ENCODE assay signal across 36 cellular contexts in genomic region chr16:9539346-9539745, GRCh38.
"Had no signal": no experiment of that assay in that cellular context is flagged by ENCODE, and none has a peak within 500 bp of the region (broad histone marks: within the 10 kb centered on the region; RNA-seq: fewer than 3 reads in every experiment).

No MANE protein-coding gene starts in this region.

- H3K4me3 Mint-ChIP-seq: activated CD4-positive, alpha-beta memory T cell treated with anti-CD3 and anti-CD28 coated beads, Interleukin-2, amount 10 ng/mL, durations not matched to agents 7 days and 5 days; activated CD4-positive, alpha-beta T cell treated with anti-CD3 and anti-CD28 coated beads for 36 hours; activated CD4-positive, alpha-beta T cell treated with anti-CD3 and anti-CD28 coated beads, Interleukin-2, amount 10 ng/mL, durations not matched to agents 7 days and 5 days; activated CD8-positive, alpha-beta memory T cell treated with anti-CD3 and anti-CD28 coated beads, Interleukin-2, amount 10 ng/mL, durations not matched to agents 7 days and 5 days; activated CD8-positive, alpha-beta T cell treated with anti-CD3 and anti-CD28 coated beads, Interleukin-2, amount 10 ng/mL, durations not matched to agents 7 days and 5 days; activated naive CD4-positive, alpha-beta T cell treated with anti-CD3 and anti-CD28 coated beads, Interleukin-2, amount 10 ng/mL, durations not matched to agents 7 days and 5 days; activated naive CD4-positive, alpha-beta T cell treated with anti-CD3 and anti-CD28 coated beads, Interleukin-2, amount 50 U/mL, for 24 hours; activated naive CD8-positive, alpha-beta T cell; activated naive CD8-positive, alpha-beta T cell treated with anti-CD3 and anti-CD28 coated beads, Interleukin-2, amount 10 ng/mL, durations not matched to agents 7 days and 5 days; activated naive CD8-positive, alpha-beta T cell treated with anti-CD3 and anti-CD28 coated beads, Interleukin-2, amount 50 U/mL, for 24 hours; activated T-cell treated with anti-CD3 and anti-CD28 coated beads, Interleukin-2, amount 50 U/mL, for 24 hours; brain; central memory CD8-positive, alpha-beta T cell; T-helper 1 cell treated with Interleukin-12 subunit alpha and Interleukin-12 subunit beta and Interleukin-4 antibody, amounts not matched to agents 30 μg/mL and 1 μg/mL, for 36 hours; T-helper 2 cell treated with Interferon-gamma antibody and Interleukin-4, amounts not matched to agents 5 μg/mL and 100 μg/mL, for 36 hours had no signal

- H3K27ac ChIP-seq: ascending aorta, cardiac muscle cell, VCaP had no signal

- ATAC-seq: activated CD4-positive, alpha-beta T cell treated with anti-CD3 and anti-CD28 coated beads for 36 hours; activated CD4-positive, CD25-positive, alpha-beta regulatory T cell treated with anti-CD3 and anti-CD28 coated beads, Interleukin-2, amount 50 U/mL, for 24 hours; activated CD8-positive, alpha-beta memory T cell treated with anti-CD3 and anti-CD28 coated beads, Interleukin-2, amount 10 ng/mL, durations not matched to agents 7 days and 5 days; activated CD8-positive, alpha-beta T cell treated with anti-CD3 and anti-CD28 coated beads, Interleukin-2, amount 10 ng/mL, durations not matched to agents 7 days and 5 days; activated naive CD8-positive, alpha-beta T cell treated with anti-CD3 and anti-CD28 coated beads, Interleukin-2, amount 50 U/mL, for 24 hours had no signal

- H3K27me3 ChIP-seq: ascending aorta, cardiac muscle cell had no signal

- H3K36me3 ChIP-seq: ascending aorta, cardiac muscle cell had no signal

- H3K27ac Mint-ChIP-seq: activated CD4-positive, alpha-beta memory T cell treated with anti-CD3 and anti-CD28 coated beads, Interleukin-2, amount 10 ng/mL, durations not matched to agents 7 days and 5 days; activated CD4-positive, alpha-beta T cell treated with anti-CD3 and anti-CD28 coated beads for 36 hours; activated CD4-positive, alpha-beta T cell treated with anti-CD3 and anti-CD28 coated beads, Interleukin-2, amount 10 ng/mL, durations not matched to agents 7 days and 5 days; activated CD8-positive, alpha-beta memory T cell treated with anti-CD3 and anti-CD28 coated beads, Interleukin-2, amount 10 ng/mL, durations not matched to agents 7 days and 5 days; activated CD8-positive, alpha-beta T cell treated with anti-CD3 and anti-CD28 coated beads, Interleukin-2, amount 10 ng/mL, durations not matched to agents 7 days and 5 days; activated naive CD4-positive, alpha-beta T cell treated with anti-CD3 and anti-CD28 coated beads, Interleukin-2, amount 10 ng/mL, durations not matched to agents 7 days and 5 days; activated naive CD4-positive, alpha-beta T cell treated with anti-CD3 and anti-CD28 coated beads, Interleukin-2, amount 50 U/mL, for 24 hours; activated naive CD8-positive, alpha-beta T cell; activated naive CD8-positive, alpha-beta T cell treated with anti-CD3 and anti-CD28 coated beads, Interleukin-2, amount 10 ng/mL, durations not matched to agents 7 days and 5 days; activated naive CD8-positive, alpha-beta T cell treated with anti-CD3 and anti-CD28 coated beads, Interleukin-2, amount 50 U/mL, for 24 hours; activated T-cell treated with anti-CD3 and anti-CD28 coated beads, Interleukin-2, amount 50 U/mL, for 24 hours; activated T-helper 2 cell treated with anti-CD3 and anti-CD28 coated beads, Interferon-gamma antibody, Interleukin-2, Interleukin-4, amounts not matched to agents 10 μg/mL and 5 μg/mL and 100 μg/mL, durations not matched to agents 14 hours and 24 hours and 36 hours; brain; T-helper 1 cell treated with Interleukin-12 subunit alpha and Interleukin-12 subunit beta and Interleukin-4 antibody, amounts not matched to agents 30 μg/mL and 1 μg/mL, for 36 hours; T-helper 2 cell treated with Interferon-gamma antibody and Interleukin-4, amounts not matched to agents 5 μg/mL and 100 μg/mL, for 36 hours had no signal

- H3K9me3 ChIP-seq: ascending aorta had no signal

- H3K4me1 ChIP-seq: ascending aorta had no signal

- DNase-seq: activated CD4-positive, alpha-beta memory T cell treated with anti-CD3 and anti-CD28 coated beads, Interleukin-2, amount 10 ng/mL, durations not matched to agents 7 days and 5 days; activated CD4-positive, alpha-beta T cell treated with anti-CD3 and anti-CD28 coated beads for 1 hour; activated CD4-positive, alpha-beta T cell treated with anti-CD3 and anti-CD28 coated beads for 36 hours; activated CD4-positive, alpha-beta T cell treated with anti-CD3 and anti-CD28 coated beads for 48 hours; activated CD4-positive, alpha-beta T cell treated with anti-CD3 and anti-CD28 coated beads, Interleukin-2, amount 10 ng/mL, durations not matched to agents 7 days and 5 days; activated CD4-positive, alpha-beta T cell treated with anti-CD3 and anti-CD28 coated beads, Interleukin-2, amount 50 U/mL, for 48 hours; activated CD4-positive, CD25-positive, alpha-beta regulatory T cell; activated CD8-positive, alpha-beta memory T cell treated with anti-CD3 and anti-CD28 coated beads for 24 hours; activated CD8-positive, alpha-beta memory T cell treated with anti-CD3 and anti-CD28 coated beads, Interleukin-2, amount 10 ng/mL, durations not matched to agents 7 days and 5 days; activated CD8-positive, alpha-beta memory T cell treated with anti-CD3 and anti-CD28 coated beads, Interleukin-2, amount 50 U/mL, for 48 hours; activated CD8-positive, alpha-beta T cell treated with anti-CD3 and anti-CD28 coated beads, Interleukin-2, amount 10 ng/mL, durations not matched to agents 7 days and 5 days; activated effector memory CD4-positive, alpha-beta T cell treated with Interleukin-2 at 50 U/mL for 16 hours; activated gamma-delta T cell; activated naive CD4-positive, alpha-beta T cell treated with anti-CD3 and anti-CD28 coated beads, Interleukin-2, amount 10 ng/mL, durations not matched to agents 7 days and 5 days; activated naive CD4-positive, alpha-beta T cell treated with Interleukin-2 at 50 U/mL for 16 hours; activated naive CD8-positive, alpha-beta T cell treated with anti-CD3 and anti-CD28 coated beads, Interleukin-2, amount 10 ng/mL, durations not matched to agents 7 days and 5 days; activated naive CD8-positive, alpha-beta T cell treated with anti-CD3 and anti-CD28 coated beads, Interleukin-2, amount 50 U/mL, for 24 hours; activated T-cell treated with anti-CD3 and anti-CD28 coated beads, Interleukin-2, amount 50 U/mL, for 24 hours; activated T-cell treated with anti-CD3 and anti-CD28 coated beads, Interleukin-2, amount 50 U/mL, for 48 hours; amygdala; caudate nucleus; cerebellar nuclear complex; T-helper 1 cell; T-helper 2 cell; T-helper 9 cell had no signal

- H3K4me3 ChIP-seq: ascending aorta, cardiac muscle cell had no signal

- H3K27me3 Mint-ChIP-seq: activated CD4-positive, alpha-beta memory T cell treated with anti-CD3 and anti-CD28 coated beads, Interleukin-2, amount 10 ng/mL, durations not matched to agents 7 days and 5 days; activated CD4-positive, alpha-beta T cell treated with anti-CD3 and anti-CD28 coated beads for 36 hours; activated CD4-positive, alpha-beta T cell treated with anti-CD3 and anti-CD28 coated beads, Interleukin-2, amount 10 ng/mL, durations not matched to agents 7 days and 5 days; activated CD8-positive, alpha-beta memory T cell treated with anti-CD3 and anti-CD28 coated beads, Interleukin-2, amount 10 ng/mL, durations not matched to agents 7 days and 5 days; activated naive CD4-positive, alpha-beta T cell treated with anti-CD3 and anti-CD28 coated beads, Interleukin-2, amount 10 ng/mL, durations not matched to agents 7 days and 5 days; activated naive CD4-positive, alpha-beta T cell treated with anti-CD3 and anti-CD28 coated beads, Interleukin-2, amount 50 U/mL, for 24 hours; activated naive CD8-positive, alpha-beta T cell; activated naive CD8-positive, alpha-beta T cell treated with anti-CD3 and anti-CD28 coated beads, Interleukin-2, amount 10 ng/mL, durations not matched to agents 7 days and 5 days; activated naive CD8-positive, alpha-beta T cell treated with anti-CD3 and anti-CD28 coated beads, Interleukin-2, amount 50 U/mL, for 24 hours; activated T-cell treated with anti-CD3 and anti-CD28 coated beads, Interleukin-2, amount 50 U/mL, for 24 hours; central memory CD8-positive, alpha-beta T cell had no signal

- H3K4me1 Mint-ChIP-seq: activated CD4-positive, alpha-beta memory T cell treated with anti-CD3 and anti-CD28 coated beads, Interleukin-2, amount 10 ng/mL, durations not matched to agents 7 days and 5 days; activated CD4-positive, alpha-beta T cell treated with anti-CD3 and anti-CD28 coated beads for 36 hours; activated CD4-positive, alpha-beta T cell treated with anti-CD3 and anti-CD28 coated beads, Interleukin-2, amount 10 ng/mL, durations not matched to agents 7 days and 5 days; activated CD8-positive, alpha-beta memory T cell treated with anti-CD3 and anti-CD28 coated beads, Interleukin-2, amount 10 ng/mL, durations not matched to agents 7 days and 5 days; activated naive CD4-positive, alpha-beta T cell treated with anti-CD3 and anti-CD28 coated beads, Interleukin-2, amount 10 ng/mL, durations not matched to agents 7 days and 5 days; activated naive CD4-positive, alpha-beta T cell treated with anti-CD3 and anti-CD28 coated beads, Interleukin-2, amount 50 U/mL, for 24 hours; activated naive CD8-positive, alpha-beta T cell treated with anti-CD3 and anti-CD28 coated beads, Interleukin-2, amount 10 ng/mL, durations not matched to agents 7 days and 5 days; activated naive CD8-positive, alpha-beta T cell treated with anti-CD3 and anti-CD28 coated beads, Interleukin-2, amount 50 U/mL, for 24 hours; brain; central memory CD8-positive, alpha-beta T cell had no signal

- H3K36me3 Mint-ChIP-seq: activated CD8-positive, alpha-beta memory T cell treated with anti-CD3 and anti-CD28 coated beads, Interleukin-2, amount 10 ng/mL, durations not matched to agents 7 days and 5 days; activated naive CD4-positive, alpha-beta T cell treated with anti-CD3 and anti-CD28 coated beads, Interleukin-2, amount 10 ng/mL, durations not matched to agents 7 days and 5 days; activated naive CD4-positive, alpha-beta T cell treated with anti-CD3 and anti-CD28 coated beads, Interleukin-2, amount 50 U/mL, for 24 hours; activated naive CD8-positive, alpha-beta T cell; activated naive CD8-positive, alpha-beta T cell treated with anti-CD3 and anti-CD28 coated beads, Interleukin-2, amount 10 ng/mL, durations not matched to agents 7 days and 5 days; brain had no signal
